Comparison of ENCODE assay signal across 2 cellular contexts in genomic region chr10:60913657-60914056, GRCh38.
A peak's percentile ranks its signal among the peaks of the same experiment; 100 is the strongest.
TF ChIP-seq lines count a peak whose summit lies in the region.

No MANE protein-coding gene starts in this region.

TF ChIP-seq in IMR-90, 13 proteins besides CTCF, POLR2A, EP300 and RAD21:
- TF ChIP-seq MAFK (IDR thresholded peaks at IDR 0.05; ENCODE audit: low read depth, low read length) (no peak), RCOR1 (IDR thresholded peaks at IDR 0.05; ENCODE audit: insufficient replicate concordance, low read length) (no peak), CEBPB (IDR thresholded peaks at IDR 0.05; ENCODE audit: low read depth, low read length) (no peak), ELK1 (IDR thresholded peaks at IDR 0.05; ENCODE audit: borderline replicate concordance, low read depth, low read length) (no peak), USF2 (IDR thresholded peaks at IDR 0.05; ENCODE audit: low read depth, low read length) (no peak), CHD1 (IDR thresholded peaks at IDR 0.05; ENCODE audit: low read depth, low read length) (no peak), MXI1 (IDR thresholded peaks at IDR 0.05; ENCODE audit: borderline replicate concordance, low read depth, low read length) (no peak), BHLHE40 (IDR thresholded peaks at IDR 0.05; ENCODE audit: low read depth, low read length) (no peak), MAZ (IDR thresholded peaks at IDR 0.05; ENCODE audit: borderline replicate concordance, low read depth, low read length) (no peak), RFX5 (IDR thresholded peaks at IDR 0.05; ENCODE audit: low read depth, low read length) (no peak), SMC3 (IDR thresholded peaks at IDR 0.05; ENCODE audit: low read depth, low read length) (no peak)

TF ChIP-seq in K562, 482 proteins besides CTCF, POLR2A, EP300 and RAD21:
- TF ChIP-seq ZNF551 (CRISPR knock-in tag; IDR thresholded peaks at IDR 0.05), result no peak
- TF ChIP-seq KDM1A (IDR thresholded peaks at IDR 0.05), result peak; percentile 53 to 65
- TF ChIP-seq, protein P1, sequence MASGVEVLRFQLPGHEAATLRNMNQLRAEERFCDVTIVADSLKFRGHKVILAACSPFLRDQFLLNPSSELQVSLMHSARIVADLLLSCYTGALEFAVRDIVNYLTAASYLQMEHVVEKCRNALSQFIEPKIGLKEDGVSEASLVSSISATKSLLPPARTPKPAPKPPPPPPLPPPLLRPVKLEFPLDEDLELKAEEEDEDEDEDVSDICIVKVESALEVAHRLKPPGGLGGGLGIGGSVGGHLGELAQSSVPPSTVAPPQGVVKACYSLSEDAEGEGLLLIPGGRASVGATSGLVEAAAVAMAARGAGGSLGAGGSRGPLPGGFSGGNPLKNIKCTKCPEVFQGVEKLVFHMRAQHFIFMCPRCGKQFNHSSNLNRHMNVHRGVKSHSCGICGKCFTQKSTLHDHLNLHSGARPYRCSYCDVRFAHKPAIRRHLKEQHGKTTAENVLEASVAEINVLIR (CRISPR knock-in tag; IDR thresholded peaks at IDR 0.05), result no peak
- no peak for TF ChIP-seq LCOR (CRISPR knock-in tag; IDR thresholded peaks at IDR 0.05)
- TF ChIP-seq EHMT2 (IDR thresholded peaks at IDR 0.05), result no peak
- no peak for TF ChIP-seq RFX7 (CRISPR knock-in tag; IDR thresholded peaks at IDR 0.05)
- peak in 1 of 2 experiments; percentile 56; a peak in 2 of 4 replicates for TF ChIP-seq RCOR1 (IDR thresholded peaks at IDR 0.05; ENCODE audit: borderline replicate concordance in 1 of 2, low read depth in 2 of 2, low read length in 2 of 2)
- no peak for TF ChIP-seq TAF7 (tag; IDR thresholded peaks at IDR 0.05)
- no peak for TF ChIP-seq ZBTB49 (CRISPR knock-in tag; IDR thresholded peaks at IDR 0.05; ENCODE audit: borderline replicate concordance)
- TF ChIP-seq ADNP (tag; IDR thresholded peaks at IDR 0.05), result 0 out of 2 replicates have a peak, but pooled peaks have one; percentile 58
- no peak for TF ChIP-seq IFI16 (CRISPR knock-in tag; IDR thresholded peaks at IDR 0.05)
- TF ChIP-seq HDAC2 (IDR thresholded peaks at IDR 0.05), result no peak
- no peak for TF ChIP-seq MECOM (CRISPR knock-in tag; IDR thresholded peaks at IDR 0.05)
- TF ChIP-seq GATA2 (CRISPR knock-in tag; IDR thresholded peaks at IDR 0.05), result no peak
- no peak for TF ChIP-seq ZNF121 (CRISPR knock-in tag; conservative IDR thresholded peaks at IDR 0.05)
- TF ChIP-seq ZNF583 (CRISPR knock-in tag; IDR thresholded peaks at IDR 0.05), result no peak
- TF ChIP-seq, protein P2, sequence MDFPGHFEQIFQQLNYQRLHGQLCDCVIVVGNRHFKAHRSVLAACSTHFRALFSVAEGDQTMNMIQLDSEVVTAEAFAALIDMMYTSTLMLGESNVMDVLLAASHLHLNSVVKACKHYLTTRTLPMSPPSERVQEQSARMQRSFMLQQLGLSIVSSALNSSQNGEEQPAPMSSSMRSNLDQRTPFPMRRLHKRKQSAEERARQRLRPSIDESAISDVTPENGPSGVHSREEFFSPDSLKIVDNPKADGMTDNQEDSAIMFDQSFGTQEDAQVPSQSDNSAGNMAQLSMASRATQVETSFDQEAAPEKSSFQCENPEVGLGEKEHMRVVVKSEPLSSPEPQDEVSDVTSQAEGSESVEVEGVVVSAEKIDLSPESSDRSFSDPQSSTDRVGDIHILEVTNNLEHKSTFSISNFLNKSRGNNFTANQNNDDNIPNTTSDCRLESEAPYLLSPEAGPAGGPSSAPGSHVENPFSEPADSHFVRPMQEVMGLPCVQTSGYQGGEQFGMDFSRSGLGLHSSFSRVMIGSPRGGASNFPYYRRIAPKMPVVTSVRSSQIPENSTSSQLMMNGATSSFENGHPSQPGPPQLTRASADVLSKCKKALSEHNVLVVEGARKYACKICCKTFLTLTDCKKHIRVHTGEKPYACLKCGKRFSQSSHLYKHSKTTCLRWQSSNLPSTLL (IDR thresholded peaks at IDR 0.05), result no peak
- TF ChIP-seq HIVEP1 (CRISPR knock-in tag; IDR thresholded peaks at IDR 0.05), result no peak
- TF ChIP-seq HLTF (IDR thresholded peaks at IDR 0.05), result no peak
- peak; percentile 97 for TF ChIP-seq RBM25 (IDR thresholded peaks at IDR 0.05; ENCODE audit: low read depth, low read length, severe bottlenecking)
- TF ChIP-seq, protein P3, sequence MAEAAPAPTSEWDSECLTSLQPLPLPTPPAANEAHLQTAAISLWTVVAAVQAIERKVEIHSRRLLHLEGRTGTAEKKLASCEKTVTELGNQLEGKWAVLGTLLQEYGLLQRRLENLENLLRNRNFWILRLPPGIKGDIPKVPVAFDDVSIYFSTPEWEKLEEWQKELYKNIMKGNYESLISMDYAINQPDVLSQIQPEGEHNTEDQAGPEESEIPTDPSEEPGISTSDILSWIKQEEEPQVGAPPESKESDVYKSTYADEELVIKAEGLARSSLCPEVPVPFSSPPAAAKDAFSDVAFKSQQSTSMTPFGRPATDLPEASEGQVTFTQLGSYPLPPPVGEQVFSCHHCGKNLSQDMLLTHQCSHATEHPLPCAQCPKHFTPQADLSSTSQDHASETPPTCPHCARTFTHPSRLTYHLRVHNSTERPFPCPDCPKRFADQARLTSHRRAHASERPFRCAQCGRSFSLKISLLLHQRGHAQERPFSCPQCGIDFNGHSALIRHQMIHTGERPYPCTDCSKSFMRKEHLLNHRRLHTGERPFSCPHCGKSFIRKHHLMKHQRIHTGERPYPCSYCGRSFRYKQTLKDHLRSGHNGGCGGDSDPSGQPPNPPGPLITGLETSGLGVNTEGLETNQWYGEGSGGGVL (CRISPR knock-in tag; IDR thresholded peaks at IDR 0.05), result no peak
- no peak for TF ChIP-seq ZBTB9 (CRISPR knock-in tag; IDR thresholded peaks at IDR 0.05)
- TF ChIP-seq, protein P4, sequence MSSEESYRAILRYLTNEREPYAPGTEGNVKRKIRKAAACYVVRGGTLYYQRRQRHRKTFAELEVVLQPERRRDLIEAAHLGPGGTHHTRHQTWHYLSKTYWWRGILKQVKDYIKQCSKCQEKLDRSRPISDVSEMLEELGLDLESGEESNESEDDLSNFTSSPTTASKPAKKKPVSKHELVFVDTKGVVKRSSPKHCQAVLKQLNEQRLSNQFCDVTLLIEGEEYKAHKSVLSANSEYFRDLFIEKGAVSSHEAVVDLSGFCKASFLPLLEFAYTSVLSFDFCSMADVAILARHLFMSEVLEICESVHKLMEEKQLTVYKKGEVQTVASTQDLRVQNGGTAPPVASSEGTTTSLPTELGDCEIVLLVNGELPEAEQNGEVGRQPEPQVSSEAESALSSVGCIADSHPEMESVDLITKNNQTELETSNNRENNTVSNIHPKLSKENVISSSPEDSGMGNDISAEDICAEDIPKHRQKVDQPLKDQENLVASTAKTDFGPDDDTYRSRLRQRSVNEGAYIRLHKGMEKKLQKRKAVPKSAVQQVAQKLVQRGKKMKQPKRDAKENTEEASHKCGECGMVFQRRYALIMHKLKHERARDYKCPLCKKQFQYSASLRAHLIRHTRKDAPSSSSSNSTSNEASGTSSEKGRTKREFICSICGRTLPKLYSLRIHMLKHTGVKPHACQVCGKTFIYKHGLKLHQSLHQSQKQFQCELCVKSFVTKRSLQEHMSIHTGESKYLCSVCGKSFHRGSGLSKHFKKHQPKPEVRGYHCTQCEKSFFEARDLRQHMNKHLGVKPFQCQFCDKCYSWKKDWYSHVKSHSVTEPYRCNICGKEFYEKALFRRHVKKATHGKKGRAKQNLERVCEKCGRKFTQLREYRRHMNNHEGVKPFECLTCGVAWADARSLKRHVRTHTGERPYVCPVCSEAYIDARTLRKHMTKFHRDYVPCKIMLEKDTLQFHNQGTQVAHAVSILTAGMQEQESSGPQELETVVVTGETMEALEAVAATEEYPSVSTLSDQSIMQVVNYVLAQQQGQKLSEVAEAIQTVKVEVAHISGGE (CRISPR knock-in tag; IDR thresholded peaks at IDR 0.05), result no peak
- TF ChIP-seq BCOR (IDR thresholded peaks at IDR 0.05), result 0 out of 2 replicates have a peak, but pooled peaks have one; percentile 44
- TF ChIP-seq HMG20A (CRISPR knock-in tag; conservative IDR thresholded peaks at IDR 0.05), result no peak
